In genomic region chr6:37551446-37551845, GRCh38 we compare ENCODE assay signal across 2 cellular contexts.
A peak's percentile ranks its signal among the peaks of the same experiment; 100 is the strongest.
TF ChIP-seq lines count a peak whose summit lies in the region.

No MANE protein-coding gene starts in this region.

TF ChIP-seq in HepG2, 621 proteins besides CTCF, POLR2A, EP300 and RAD21:
- TF ChIP-seq NFATC3 (CRISPR knock-in tag; IDR thresholded peaks at IDR 0.05) (no peak), ZNF629 (CRISPR knock-in tag; conservative IDR thresholded peaks at IDR 0.05) (peak; percentile 41; the same call in 1 of the 2 replicates)
TF ChIP-seq in HepG2: peak in this region for 1.

TF ChIP-seq in K562, 482 proteins besides CTCF, POLR2A, EP300 and RAD21:
- TF ChIP-seq, protein P1, sequence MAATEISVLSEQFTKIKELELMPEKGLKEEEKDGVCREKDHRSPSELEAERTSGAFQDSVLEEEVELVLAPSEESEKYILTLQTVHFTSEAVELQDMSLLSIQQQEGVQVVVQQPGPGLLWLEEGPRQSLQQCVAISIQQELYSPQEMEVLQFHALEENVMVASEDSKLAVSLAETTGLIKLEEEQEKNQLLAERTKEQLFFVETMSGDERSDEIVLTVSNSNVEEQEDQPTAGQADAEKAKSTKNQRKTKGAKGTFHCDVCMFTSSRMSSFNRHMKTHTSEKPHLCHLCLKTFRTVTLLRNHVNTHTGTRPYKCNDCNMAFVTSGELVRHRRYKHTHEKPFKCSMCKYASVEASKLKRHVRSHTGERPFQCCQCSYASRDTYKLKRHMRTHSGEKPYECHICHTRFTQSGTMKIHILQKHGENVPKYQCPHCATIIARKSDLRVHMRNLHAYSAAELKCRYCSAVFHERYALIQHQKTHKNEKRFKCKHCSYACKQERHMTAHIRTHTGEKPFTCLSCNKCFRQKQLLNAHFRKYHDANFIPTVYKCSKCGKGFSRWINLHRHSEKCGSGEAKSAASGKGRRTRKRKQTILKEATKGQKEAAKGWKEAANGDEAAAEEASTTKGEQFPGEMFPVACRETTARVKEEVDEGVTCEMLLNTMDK (IDR thresholded peaks at IDR 0.05; ENCODE audit: borderline replicate concordance, insufficient read depth, low read depth, low read length, poor library complexity, severe bottlenecking): no peak
- TF ChIP-seq ZNF444 (CRISPR knock-in tag; IDR thresholded peaks at IDR 0.05) (no peak), GATAD2A (IDR thresholded peaks at IDR 0.05) (no peak), XRCC3 (IDR thresholded peaks at IDR 0.05) (no peak), MBD2 (IDR thresholded peaks at IDR 0.05; ENCODE audit: borderline replicate concordance, low read depth) (no peak), RBM14 (IDR thresholded peaks at IDR 0.05; ENCODE audit: borderline replicate concordance, insufficient read depth, low read depth, low read length) (no peak), ZNF76 (CRISPR knock-in tag; IDR thresholded peaks at IDR 0.05; ENCODE audit: borderline replicate concordance) (no peak), MLX (CRISPR knock-in tag; conservative IDR thresholded peaks at IDR 0.05) (no peak), ELF2 (CRISPR knock-in tag; IDR thresholded peaks at IDR 0.05) (no peak), ZNF263 (CRISPR knock-in tag; IDR thresholded peaks at IDR 0.05; ENCODE audit: borderline replicate concordance) (no peak)
- TF ChIP-seq, protein P2, sequence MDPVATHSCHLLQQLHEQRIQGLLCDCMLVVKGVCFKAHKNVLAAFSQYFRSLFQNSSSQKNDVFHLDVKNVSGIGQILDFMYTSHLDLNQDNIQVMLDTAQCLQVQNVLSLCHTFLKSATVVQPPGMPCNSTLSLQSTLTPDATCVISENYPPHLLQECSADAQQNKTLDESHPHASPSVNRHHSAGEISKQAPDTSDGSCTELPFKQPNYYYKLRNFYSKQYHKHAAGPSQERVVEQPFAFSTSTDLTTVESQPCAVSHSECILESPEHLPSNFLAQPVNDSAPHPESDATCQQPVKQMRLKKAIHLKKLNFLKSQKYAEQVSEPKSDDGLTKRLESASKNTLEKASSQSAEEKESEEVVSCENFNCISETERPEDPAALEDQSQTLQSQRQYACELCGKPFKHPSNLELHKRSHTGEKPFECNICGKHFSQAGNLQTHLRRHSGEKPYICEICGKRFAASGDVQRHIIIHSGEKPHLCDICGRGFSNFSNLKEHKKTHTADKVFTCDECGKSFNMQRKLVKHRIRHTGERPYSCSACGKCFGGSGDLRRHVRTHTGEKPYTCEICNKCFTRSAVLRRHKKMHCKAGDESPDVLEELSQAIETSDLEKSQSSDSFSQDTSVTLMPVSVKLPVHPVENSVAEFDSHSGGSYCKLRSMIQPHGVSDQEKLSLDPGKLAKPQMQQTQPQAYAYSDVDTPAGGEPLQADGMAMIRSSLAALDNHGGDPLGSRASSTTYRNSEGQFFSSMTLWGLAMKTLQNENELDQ (CRISPR knock-in tag; IDR thresholded peaks at IDR 0.05; ENCODE audit: borderline replicate concordance): no peak
